11 cellular contexts compared by ENCODE assay signal in the genomic region with DNA sequence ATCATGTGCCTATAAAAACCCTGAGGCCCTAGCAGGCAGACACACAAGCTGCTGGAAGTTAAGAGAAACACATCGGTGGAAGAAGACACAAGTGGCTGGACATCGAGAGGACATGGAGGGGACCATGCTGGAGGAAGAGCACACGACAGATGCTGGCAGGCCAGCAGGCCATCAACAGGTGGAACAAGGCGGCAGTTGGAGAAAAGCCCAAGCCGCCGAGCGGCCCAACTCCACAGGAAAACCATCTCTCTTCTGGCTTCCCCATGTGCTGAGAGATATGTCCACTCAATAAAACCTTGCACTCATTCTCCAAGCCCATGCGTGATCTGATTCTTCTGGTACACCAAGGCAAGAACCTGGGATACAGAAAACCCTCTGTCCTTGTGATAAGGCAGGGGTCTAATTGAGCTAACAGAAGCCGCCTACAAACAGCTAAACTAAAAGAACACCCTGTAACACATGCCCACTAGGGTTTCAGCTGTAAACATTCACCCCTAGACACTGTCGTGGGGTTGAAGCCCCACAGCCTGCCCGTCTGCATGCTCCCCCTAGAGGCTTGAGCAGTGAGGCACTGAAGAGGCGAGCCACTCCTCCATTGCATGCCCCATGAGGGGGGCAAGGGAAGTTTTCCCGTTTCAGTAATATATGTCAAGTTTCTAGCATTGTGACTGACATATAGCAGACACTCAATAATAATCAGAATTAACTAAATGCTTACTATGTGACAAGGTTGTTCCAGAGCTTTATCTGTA. TPM values are rescaled to one million over a fixed set of nuclear protein-coding genes. Genes with fewer than 3 reads are reported as not detected.
A peak's percentile ranks its signal among the peaks of the same experiment; 100 is the strongest.
DNase-seq lines count a peak whose midpoint lies in the region; ATAC-seq and TF ChIP-seq lines count a peak whose summit lies in the region.
"Had no signal": no experiment of that assay in that cellular context is flagged by ENCODE, and none has a peak within 500 bp of the region (broad histone marks: within the 10 kb centered on the region; RNA-seq: fewer than 3 reads in every experiment).

No MANE protein-coding gene starts in this region.

- no peaks in the 10 kb centered on the region for H3K27me3 Mint-ChIP-seq in endothelial cell (ENCODE audit: unreplicated experiment)
- H3K27me3 Mint-ChIP-seq: IgD-negative memory B cell had no signal

- H3K4me1 Mint-ChIP-seq in endothelial cell (ENCODE audit: unreplicated experiment), result no peaks in the 10 kb centered on the region

- DNase-seq in AG04450 (ENCODE audit: low read depth, low spot score) (no peak), MV-4-11 (lab: John Stamatoyannopoulos, UW) (peak; percentile 27), endothelial cell (ENCODE audit: low spot score) (peak; percentile 12), NCI-H1694 (lab: John Stamatoyannopoulos, UW) (no peak), NCI-H187 (lab: John Stamatoyannopoulos, UW) (no peak)

- CTCF ChIA-PET in AG04450 (lab: Charles Lee), result interaction anchor here (1.2 to 1.4 kb wide), 4 partner anchors 9 to 376 kb away, joined by 3 to 5 read pairs (median 4); no protein-coding TSS in a partner anchor

- no peak overlapping the region for H3K4me3 Mint-ChIP-seq in endothelial cell (ENCODE audit: unreplicated experiment)
- H3K4me3 Mint-ChIP-seq: IgD-negative memory B cell had no signal

- POLR2A ChIA-PET in AG04450 (lab: Yijun Ruan, JAX), result no interaction called here

- ATAC-seq in GM18511 (IDR thresholded peaks at IDR 0.05; ENCODE audit: unreplicated experiment) (peak; percentile 65), HG02798 (IDR thresholded peaks at IDR 0.05; ENCODE audit: poor library complexity, unreplicated experiment) (no peak), HG03442 (IDR thresholded peaks at IDR 0.05; ENCODE audit: unreplicated experiment) (no peak)
- ATAC-seq: gastroesophageal sphincter had no signal

- H3K4me3 ChIP-seq in AG04450 (ENCODE audit: low read depth, low read length), result no peak overlapping the region
- H3K4me3 ChIP-seq: gastroesophageal sphincter had no signal

- H3K27ac ChIP-seq in AG04450 (ENCODE audit: low read depth, low read length), result no peak overlapping the region
- H3K27ac ChIP-seq: gastroesophageal sphincter had no signal

- H3K27me3 ChIP-seq in AG04450 (ENCODE audit: control insufficient read depth, insufficient read depth, low read length), result no peaks in the 10 kb centered on the region
- H3K27me3 ChIP-seq: gastroesophageal sphincter had no signal

- no peak overlapping the region for H3K27ac Mint-ChIP-seq in endothelial cell (ENCODE audit: unreplicated experiment)
- H3K27ac Mint-ChIP-seq: IgD-negative memory B cell had no signal

- no peaks in the 10 kb centered on the region for H3K9me3 ChIP-seq in AG04450 (ENCODE audit: control insufficient read depth, insufficient read depth, low read length)
- H3K9me3 ChIP-seq: gastroesophageal sphincter had no signal

- H3K9me3 Mint-ChIP-seq in endothelial cell (ENCODE audit: unreplicated experiment), result no peaks in the 10 kb centered on the region
- H3K9me3 Mint-ChIP-seq: IgD-negative memory B cell had no signal

- no peaks in the 10 kb centered on the region for H3K36me3 Mint-ChIP-seq in endothelial cell (ENCODE audit: low read depth, unreplicated experiment)
- H3K36me3 Mint-ChIP-seq: IgD-negative memory B cell had no signal

- TF ChIP-seq CTCF in AG04450 (IDR thresholded peaks at IDR 0.05; ENCODE audit: low read depth, low read length) (peak; percentile 36; the same call in 1 of the 2 replicates), endothelial cell (IDR thresholded peaks at IDR 0.05; ENCODE audit: unreplicated experiment) (peak; percentile 34)

RNA-seq across cellular contexts. Expression of gene MMP20, which starts 39.0 kb away (rescaled TPM):
- not detected in 2 replicates for polyA plus RNA-seq in AG04450 (2011; rRNA removed)
- polyA minus RNA-seq in AG04450 (2011; rRNA and poly(A)+ RNA removed), result not detected in 2 replicates
- not detected for total RNA-seq in endothelial cell (ENCODE audit: unreplicated experiment)
- total RNA-seq: activated CD8-positive, alpha-beta memory T cell treated with anti-CD3 and anti-CD28 coated beads for 36 hours; gastroesophageal sphincter had no signal
- polyA plus RNA-seq: IgD-negative memory B cell had no signal

RNA-seq across cellular contexts. Expression of gene MMP27, which starts 41.4 kb away (rescaled TPM):
- not detected in 2 replicates for polyA plus RNA-seq in AG04450 (2011; rRNA removed)
- polyA minus RNA-seq in AG04450 (2011; rRNA and poly(A)+ RNA removed), result not detected in 2 replicates
- not detected for total RNA-seq in endothelial cell (ENCODE audit: unreplicated experiment)
- total RNA-seq: activated CD8-positive, alpha-beta memory T cell treated with anti-CD3 and anti-CD28 coated beads for 36 hours; gastroesophageal sphincter had no signal
- polyA plus RNA-seq: IgD-negative memory B cell had no signal

Comparison
In these comparisons a context has a peak if more than half of its experiments do, and no peak if none do; other contexts are left out.
1. DNase-seq: peak in MV-4-11 (single experiment) and endothelial cell (single experiment); none in AG04450 (single experiment), NCI-H1694 (single experiment) and NCI-H187 (0 of 2).